Comparison of ENCODE assay signal across 8 cellular contexts in genomic region chrX:73943900-73944581, GRCh38.
A peak's percentile ranks its signal among the peaks of the same experiment; 100 is the strongest.
DNase-seq lines count a peak whose midpoint lies in the region; ATAC-seq, FAIRE-seq and TF ChIP-seq lines count a peak whose summit lies in the region.

No MANE protein-coding gene starts in this region.

- peak overlapping the region; percentile 71 for H3K4me2 ChIP-seq in DND-41 (ENCODE audit: insufficient read depth, low read length)
- H3K4me2 ChIP-seq in KMS-11, result peak overlapping the region; percentile 93

- H3K4me1 ChIP-seq in DND-41 (ENCODE audit: insufficient read depth, low read length) (peaks cover 29% of the 10 kb centered on the region), KMS-11 (ENCODE audit: low read depth, poor library complexity, severe bottlenecking) (no peaks in the 10 kb centered on the region)

- H4K20me1 ChIP-seq in DND-41 (ENCODE audit: insufficient read depth, low read length), result no peaks in the 10 kb centered on the region
- H4K20me1 ChIP-seq in KMS-11 (ENCODE audit: insufficient read depth), result no peaks in the 10 kb centered on the region

- H3K4me3 ChIP-seq in DND-41 (ENCODE audit: low read depth in 1 of 2, low read length in 2 of 2) (peak overlapping the region; percentile 93 to 94), KMS-11 (IDR thresholded peaks at IDR 0.05; ENCODE audit: insufficient read depth, low read depth, low read length) (no peak overlapping the region)

- H3K9me3 Mint-ChIP-seq in naive thymus-derived CD8-positive, alpha-beta T cell, result no peaks in the 10 kb centered on the region

- H3K79me2 ChIP-seq in DND-41 (ENCODE audit: insufficient read depth, low read length), result peaks cover 47% of the 10 kb centered on the region
- H3K79me2 ChIP-seq in KMS-11 (ENCODE audit: insufficient read depth, low read depth), result peaks cover 32% of the 10 kb centered on the region

- TF ChIP-seq CTCF in DND-41 (IDR thresholded peaks at IDR 0.05; ENCODE audit: borderline replicate concordance, extremely low read depth, low read length, poor library complexity, severe bottlenecking), result no peak
- TF ChIP-seq CTCF in KMS-11 (conservative IDR thresholded peaks at IDR 0.05; ENCODE audit: low read depth, low read length), result no peak

- POLR2A ChIA-PET in naive thymus-derived CD8-positive, alpha-beta T cell (lab: Charles Lee), result interaction anchor here (0.6 to 1.0 kb wide), 4 partner anchors 312 to 1667 kb away, joined by 3 to 5 read pairs (median 4); partner anchors contain the start of genes RLIM and RPS4X

- H3K9ac ChIP-seq in DND-41 (ENCODE audit: low read depth, low read length) (peak overlapping the region; percentile 90), KMS-11 (peak overlapping the region; percentile 94)

- ATAC-seq in DND-41 (ENCODE audit: insufficient read depth, low read depth) (peak; percentile 99), GM21786 (IDR thresholded peaks at IDR 0.05; ENCODE audit: unreplicated experiment) (peak; percentile 97)
- ATAC-seq in naive thymus-derived CD8-positive, alpha-beta T cell, result peak; percentile 98 to 99

- peak overlapping the region; percentile 91 for H2AFZ ChIP-seq in DND-41 (ENCODE audit: low read depth, low read length)
- peak overlapping the region; percentile 98 for H2AFZ ChIP-seq in KMS-11 (ENCODE audit: low read depth)

- no peaks in the 10 kb centered on the region for H3K27me3 ChIP-seq in DND-41 (ENCODE audit: insufficient read depth, low read length, poor library complexity)
- H3K27me3 ChIP-seq in KMS-11 (ENCODE audit: insufficient read depth, low read depth), result no peaks in the 10 kb centered on the region

- H3K4me3 Mint-ChIP-seq in naive thymus-derived CD8-positive, alpha-beta T cell, result peak overlapping the region; percentile 80 to 95 (median 92)

- DNase-seq in DND-41 (peak; percentile 88), RCC 7860 (ENCODE audit: low spot score) (peak; percentile 71), fibroblast of peridontal ligament (ENCODE audit: extremely low read depth) (peak; percentile 80)
- peak; percentile 56 to 83 for DNase-seq in activated T-helper 1 cell treated with anti-CD3 and anti-CD28 coated beads, Interleukin-2, amount 50 U/mL, for 16 hours (ENCODE audit: low read depth in 1 of 2, low spot score in 1 of 2)
- peak; percentile 70 to 92 (median 82) for DNase-seq in naive thymus-derived CD8-positive, alpha-beta T cell
- DNase-seq in stimulated activated naive CD4-positive, alpha-beta T cell (lab: John Stamatoyannopoulos, UW), result peak; percentile 68 to 91 (median 79)

- H3K27ac ChIP-seq in DND-41 (ENCODE audit: low read length) (peak overlapping the region; percentile 98), KMS-11 (peak overlapping the region; percentile 83)

- FAIRE-seq in RCC 7860 (lab: Jason Lieb, UNC), result peak; percentile 57

- no peaks in the 10 kb centered on the region for H3K9me3 ChIP-seq in DND-41 (ENCODE audit: insufficient read depth, low read length, severe bottlenecking)

- H3K36me3 ChIP-seq in DND-41 (ENCODE audit: insufficient read depth, low read length) (peaks cover 14% of the 10 kb centered on the region), KMS-11 (ENCODE audit: insufficient read depth) (0 out of 2 replicates have a peak, but pooled peaks cover 3% of the 10 kb centered on the region)

- H3K4me1 Mint-ChIP-seq in naive thymus-derived CD8-positive, alpha-beta T cell, result peaks cover 4 to 26% (median 21%) of the 10 kb centered on the region in 4 donors

- peak overlapping the region; percentile 93 to 99 (median 96) for H3K27ac Mint-ChIP-seq in naive thymus-derived CD8-positive, alpha-beta T cell

- H3K27me3 Mint-ChIP-seq in naive thymus-derived CD8-positive, alpha-beta T cell, result no peaks in the 10 kb centered on the region

- H3K36me3 Mint-ChIP-seq in naive thymus-derived CD8-positive, alpha-beta T cell, result peaks cover 0 to 28% (median 5%) of the 10 kb centered on the region in 3 donors
